1 cellular context compared by ENCODE assay signal in the genomic region with DNA sequence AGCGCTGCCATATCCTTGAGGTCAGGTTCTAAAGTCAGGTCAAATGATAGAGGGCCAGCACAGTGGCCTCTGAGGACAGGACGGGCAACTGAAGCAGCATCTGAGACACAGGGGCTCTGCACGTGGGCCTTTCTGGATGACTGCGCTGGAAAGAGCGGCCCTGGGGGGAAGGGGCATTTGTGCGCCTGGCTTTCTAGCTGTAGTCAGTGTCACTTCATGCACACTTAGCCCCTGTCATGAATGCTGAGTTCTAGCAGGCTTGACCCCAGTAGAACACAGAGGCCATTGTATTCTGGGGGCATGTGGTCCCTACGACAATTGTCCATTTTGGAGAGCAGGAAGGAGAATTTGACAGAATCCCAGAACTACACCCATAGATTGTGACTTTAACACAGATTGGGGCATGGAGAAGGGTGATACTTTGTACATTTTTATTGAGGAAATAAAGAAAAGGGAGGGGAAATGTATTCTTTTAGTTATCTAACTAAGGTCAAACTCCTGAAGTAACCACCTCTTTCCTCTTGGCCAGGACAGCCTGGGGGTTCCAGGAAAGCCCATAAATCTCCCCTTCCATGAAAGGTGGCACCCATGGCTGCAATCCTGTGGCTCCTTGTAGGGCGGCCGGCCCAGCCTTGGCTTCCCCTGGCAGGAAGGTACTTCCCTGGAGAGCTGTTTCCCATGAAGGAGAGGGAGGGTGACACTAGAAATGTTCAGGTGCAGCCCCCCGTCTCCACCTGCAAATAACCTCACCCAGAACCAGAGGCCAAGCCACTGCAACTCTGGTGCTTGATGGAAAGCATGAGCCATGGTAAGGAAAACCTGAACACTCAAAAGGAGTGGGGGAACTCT.
TF ChIP-seq lines count a peak whose summit lies in the region.

No MANE protein-coding gene starts in this region.

TF ChIP-seq in WTC11, 78 proteins besides CTCF, POLR2A, EP300 and RAD21 (continued from another document):
- TF ChIP-seq, protein P1, sequence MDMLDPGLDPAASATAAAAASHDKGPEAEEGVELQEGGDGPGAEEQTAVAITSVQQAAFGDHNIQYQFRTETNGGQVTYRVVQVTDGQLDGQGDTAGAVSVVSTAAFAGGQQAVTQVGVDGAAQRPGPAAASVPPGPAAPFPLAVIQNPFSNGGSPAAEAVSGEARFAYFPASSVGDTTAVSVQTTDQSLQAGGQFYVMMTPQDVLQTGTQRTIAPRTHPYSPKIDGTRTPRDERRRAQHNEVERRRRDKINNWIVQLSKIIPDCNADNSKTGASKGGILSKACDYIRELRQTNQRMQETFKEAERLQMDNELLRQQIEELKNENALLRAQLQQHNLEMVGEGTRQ (CRISPR knock-in tag; IDR thresholded peaks at IDR 0.05): no peak
- TF ChIP-seq PRRX2 (CRISPR knock-in tag; IDR thresholded peaks at IDR 0.05) (no peak), GRHL2 (CRISPR knock-in tag; IDR thresholded peaks at IDR 0.05; ENCODE audit: insufficient replicate concordance, severe bottlenecking) (no peak), ZNF138 (CRISPR knock-in tag; conservative IDR thresholded peaks at IDR 0.05) (no peak), JUN (CRISPR knock-in tag; IDR thresholded peaks at IDR 0.05) (no peak), ZNF671 (CRISPR knock-in tag; IDR thresholded peaks at IDR 0.05) (no peak), ZNF232 (CRISPR knock-in tag; IDR thresholded peaks at IDR 0.05) (no peak)
- TF ChIP-seq, protein P2, sequence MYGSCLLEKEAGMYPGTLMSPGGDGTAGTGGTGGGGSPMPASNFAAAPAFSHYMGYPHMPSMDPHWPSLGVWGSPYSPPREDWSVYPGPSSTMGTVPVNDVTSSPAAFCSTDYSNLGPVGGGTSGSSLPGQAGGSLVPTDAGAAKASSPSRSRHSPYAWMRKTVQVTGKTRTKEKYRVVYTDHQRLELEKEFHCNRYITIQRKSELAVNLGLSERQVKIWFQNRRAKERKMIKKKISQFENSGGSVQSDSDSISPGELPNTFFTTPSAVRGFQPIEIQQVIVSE (CRISPR knock-in tag; IDR thresholded peaks at IDR 0.05; ENCODE audit: borderline replicate concordance): no peak
- TF ChIP-seq, protein P3, sequence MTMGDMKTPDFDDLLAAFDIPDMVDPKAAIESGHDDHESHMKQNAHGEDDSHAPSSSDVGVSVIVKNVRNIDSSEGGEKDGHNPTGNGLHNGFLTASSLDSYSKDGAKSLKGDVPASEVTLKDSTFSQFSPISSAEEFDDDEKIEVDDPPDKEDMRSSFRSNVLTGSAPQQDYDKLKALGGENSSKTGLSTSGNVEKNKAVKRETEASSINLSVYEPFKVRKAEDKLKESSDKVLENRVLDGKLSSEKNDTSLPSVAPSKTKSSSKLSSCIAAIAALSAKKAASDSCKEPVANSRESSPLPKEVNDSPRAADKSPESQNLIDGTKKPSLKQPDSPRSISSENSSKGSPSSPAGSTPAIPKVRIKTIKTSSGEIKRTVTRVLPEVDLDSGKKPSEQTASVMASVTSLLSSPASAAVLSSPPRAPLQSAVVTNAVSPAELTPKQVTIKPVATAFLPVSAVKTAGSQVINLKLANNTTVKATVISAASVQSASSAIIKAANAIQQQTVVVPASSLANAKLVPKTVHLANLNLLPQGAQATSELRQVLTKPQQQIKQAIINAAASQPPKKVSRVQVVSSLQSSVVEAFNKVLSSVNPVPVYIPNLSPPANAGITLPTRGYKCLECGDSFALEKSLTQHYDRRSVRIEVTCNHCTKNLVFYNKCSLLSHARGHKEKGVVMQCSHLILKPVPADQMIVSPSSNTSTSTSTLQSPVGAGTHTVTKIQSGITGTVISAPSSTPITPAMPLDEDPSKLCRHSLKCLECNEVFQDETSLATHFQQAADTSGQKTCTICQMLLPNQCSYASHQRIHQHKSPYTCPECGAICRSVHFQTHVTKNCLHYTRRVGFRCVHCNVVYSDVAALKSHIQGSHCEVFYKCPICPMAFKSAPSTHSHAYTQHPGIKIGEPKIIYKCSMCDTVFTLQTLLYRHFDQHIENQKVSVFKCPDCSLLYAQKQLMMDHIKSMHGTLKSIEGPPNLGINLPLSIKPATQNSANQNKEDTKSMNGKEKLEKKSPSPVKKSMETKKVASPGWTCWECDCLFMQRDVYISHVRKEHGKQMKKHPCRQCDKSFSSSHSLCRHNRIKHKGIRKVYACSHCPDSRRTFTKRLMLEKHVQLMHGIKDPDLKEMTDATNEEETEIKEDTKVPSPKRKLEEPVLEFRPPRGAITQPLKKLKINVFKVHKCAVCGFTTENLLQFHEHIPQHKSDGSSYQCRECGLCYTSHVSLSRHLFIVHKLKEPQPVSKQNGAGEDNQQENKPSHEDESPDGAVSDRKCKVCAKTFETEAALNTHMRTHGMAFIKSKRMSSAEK (CRISPR knock-in tag; IDR thresholded peaks at IDR 0.05; ENCODE audit: borderline replicate concordance): no peak
- TF ChIP-seq, protein P4, sequence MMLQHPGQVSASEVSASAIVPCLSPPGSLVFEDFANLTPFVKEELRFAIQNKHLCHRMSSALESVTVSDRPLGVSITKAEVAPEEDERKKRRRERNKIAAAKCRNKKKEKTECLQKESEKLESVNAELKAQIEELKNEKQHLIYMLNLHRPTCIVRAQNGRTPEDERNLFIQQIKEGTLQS (CRISPR knock-in tag; conservative IDR thresholded peaks at IDR 0.05): no peak
- TF ChIP-seq, protein P5, sequence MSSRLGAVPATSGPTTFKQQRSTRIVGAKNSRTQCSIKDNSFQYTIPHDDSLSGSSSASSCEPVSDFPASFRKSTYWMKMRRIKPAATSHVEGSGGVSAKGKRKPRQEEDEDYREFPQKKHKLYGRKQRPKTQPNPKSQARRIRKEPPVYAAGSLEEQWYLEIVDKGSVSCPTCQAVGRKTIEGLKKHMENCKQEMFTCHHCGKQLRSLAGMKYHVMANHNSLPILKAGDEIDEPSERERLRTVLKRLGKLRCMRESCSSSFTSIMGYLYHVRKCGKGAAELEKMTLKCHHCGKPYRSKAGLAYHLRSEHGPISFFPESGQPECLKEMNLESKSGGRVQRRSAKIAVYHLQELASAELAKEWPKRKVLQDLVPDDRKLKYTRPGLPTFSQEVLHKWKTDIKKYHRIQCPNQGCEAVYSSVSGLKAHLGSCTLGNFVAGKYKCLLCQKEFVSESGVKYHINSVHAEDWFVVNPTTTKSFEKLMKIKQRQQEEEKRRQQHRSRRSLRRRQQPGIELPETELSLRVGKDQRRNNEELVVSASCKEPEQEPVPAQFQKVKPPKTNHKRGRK (CRISPR knock-in tag; IDR thresholded peaks at IDR 0.05; ENCODE audit: borderline replicate concordance): no peak
- TF ChIP-seq, protein P6, sequence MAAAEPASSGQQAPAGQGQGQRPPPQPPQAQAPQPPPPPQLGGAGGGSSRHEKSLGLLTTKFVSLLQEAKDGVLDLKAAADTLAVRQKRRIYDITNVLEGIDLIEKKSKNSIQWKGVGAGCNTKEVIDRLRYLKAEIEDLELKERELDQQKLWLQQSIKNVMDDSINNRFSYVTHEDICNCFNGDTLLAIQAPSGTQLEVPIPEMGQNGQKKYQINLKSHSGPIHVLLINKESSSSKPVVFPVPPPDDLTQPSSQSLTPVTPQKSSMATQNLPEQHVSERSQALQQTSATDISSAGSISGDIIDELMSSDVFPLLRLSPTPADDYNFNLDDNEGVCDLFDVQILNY (CRISPR knock-in tag; IDR thresholded peaks at IDR 0.05): no peak
